ENCODE assay signal across 2 cellular contexts in genomic region chr17:37137906-37138413, GRCh38.
TF ChIP-seq lines count a peak whose summit lies in the region.

No MANE protein-coding gene starts in this region.

TF ChIP-seq in IMR-90, 13 proteins besides CTCF, POLR2A, EP300 and RAD21:
- TF ChIP-seq ELK1 (IDR thresholded peaks at IDR 0.05; ENCODE audit: borderline replicate concordance, low read depth, low read length) = no peak

TF ChIP-seq in SK-N-SH, 30 proteins besides CTCF, POLR2A, EP300 and RAD21 (continued from another document):
- no peak for TF ChIP-seq GABPA (IDR thresholded peaks at IDR 0.05; ENCODE audit: low read depth)
- no peak for TF ChIP-seq ELF1 (IDR thresholded peaks at IDR 0.05)
- TF ChIP-seq SMC3 (IDR thresholded peaks at IDR 0.05; ENCODE audit: low read depth, low read length) = no peak
- no peak for TF ChIP-seq MAX (IDR thresholded peaks at IDR 0.05; ENCODE audit: low read depth)
- no peak for TF ChIP-seq IRF3 (IDR thresholded peaks at IDR 0.05; ENCODE audit: low read depth, low read length)
- no peak for TF ChIP-seq RXRA (IDR thresholded peaks at IDR 0.05; ENCODE audit: borderline replicate concordance, low read depth)
- TF ChIP-seq GATA2 (CRISPR knock-in tag; IDR thresholded peaks at IDR 0.05) = peak; percentile 94
- TF ChIP-seq JUND (IDR thresholded peaks at IDR 0.05) = no peak
- no peak for TF ChIP-seq MXI1 (IDR thresholded peaks at IDR 0.05; ENCODE audit: low read depth, low read length)
- TF ChIP-seq ZBTB33 (IDR thresholded peaks at IDR 0.05; ENCODE audit: borderline replicate concordance, low read depth) = no peak
- TF ChIP-seq POLR2AphosphoS5 (IDR thresholded peaks at IDR 0.05; ENCODE audit: low read depth, low read length) = no peak
- TF ChIP-seq SIN3A (IDR thresholded peaks at IDR 0.05; ENCODE audit: borderline replicate concordance, low read depth, low read length) = no peak
- peak; percentile 84 for TF ChIP-seq FOXJ3 (CRISPR knock-in tag; IDR thresholded peaks at IDR 0.05)
